ENCODE assay signal across 17 cellular contexts in the genomic region with DNA sequence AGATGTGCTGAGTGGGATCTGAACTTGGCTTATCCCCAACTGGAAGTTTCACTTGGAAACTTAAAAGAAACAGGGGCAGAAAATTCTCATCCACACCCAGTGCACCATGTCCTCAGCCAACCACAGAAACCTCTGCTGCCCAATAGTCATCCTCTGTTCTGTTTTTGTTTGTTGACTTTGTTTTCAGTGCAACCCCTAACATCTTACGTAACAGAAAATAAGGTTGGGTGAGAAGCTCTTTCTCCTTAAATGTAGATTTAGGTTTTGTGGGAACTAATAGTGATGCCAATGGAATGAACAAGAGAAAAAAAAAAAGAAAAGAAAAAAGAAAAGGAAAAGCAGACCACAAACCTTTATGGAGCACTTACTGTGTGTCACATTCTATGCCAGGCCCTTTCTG.
A peak's percentile ranks its signal among the peaks of the same experiment; 100 is the strongest.
DNase-seq lines count a peak whose midpoint lies in the region; ATAC-seq lines count a peak whose summit lies in the region.
"Had no signal": no experiment of that assay in that cellular context is flagged by ENCODE, and none has a peak within 500 bp of the region (broad histone marks: within the 10 kb centered on the region; RNA-seq: fewer than 3 reads in every experiment).

No MANE protein-coding gene starts in this region.

- DNase-seq in LHCN-M2 (ENCODE audit: low read depth), result peak; percentile 50
- DNase-seq in RPMI7951 (ENCODE audit: low read depth), result peak; percentile 1
- peak; percentile 83 for DNase-seq in renal cortical epithelial cell (ENCODE audit: low read depth)
- no peak for DNase-seq in OCI-M1 (lab: John Stamatoyannopoulos, UW)
- DNase-seq: Caco-2; CD4-positive, CD25-positive, alpha-beta regulatory T cell; CD8-positive, alpha-beta T cell; DMS153; DND-41; EL; GDM1; GM23248; H7; HCEC 1CT had no signal

- ATAC-seq in HG02588 (IDR thresholded peaks at IDR 0.05; ENCODE audit: unreplicated experiment) (no peak), HG03354 (IDR thresholded peaks at IDR 0.05; ENCODE audit: poor library complexity, severe bottlenecking, unreplicated experiment) (no peak)
- ATAC-seq: CD8-positive, alpha-beta T cell; GM12878 had no signal
